In the genomic region with DNA sequence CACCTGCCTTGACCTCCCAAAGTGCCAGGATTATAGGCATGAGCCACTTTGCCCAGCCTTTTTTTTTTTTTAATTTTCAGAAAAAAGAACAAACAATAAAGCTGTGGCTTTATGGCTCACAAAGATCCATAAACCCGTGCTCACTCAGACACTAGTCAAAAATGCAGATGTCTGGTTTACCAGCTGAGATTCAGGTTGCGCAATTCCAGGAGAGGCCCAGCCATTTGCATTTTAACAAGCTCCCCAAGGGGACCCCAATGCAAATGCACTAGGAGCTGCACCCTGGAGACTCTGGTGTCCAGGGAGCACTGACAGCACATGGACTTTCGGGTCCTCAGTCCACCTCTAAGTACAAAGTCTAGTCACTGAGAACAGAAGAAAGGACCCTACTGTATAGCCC, we compare ENCODE assay signal across 27 cellular contexts.
"Had no signal": no experiment of that assay in that cellular context is flagged by ENCODE, and none has a peak within 500 bp of the region (broad histone marks: within the 10 kb centered on the region; RNA-seq: fewer than 3 reads in every experiment).

No MANE protein-coding gene starts in this region.

- H3K4me3 ChIP-seq: colonic mucosa, esophagus squamous epithelium, gastrocnemius medialis, heart right ventricle, left lung, lower lobe of right lung, mucosa of descending colon had no signal

- H3K9me3 ChIP-seq: colonic mucosa, esophagus squamous epithelium, gastrocnemius medialis, heart right ventricle, left lung, lower lobe of right lung, mucosa of descending colon had no signal

- H3K4me1 ChIP-seq: colonic mucosa, esophagus squamous epithelium, gastrocnemius medialis, left lung, lower lobe of right lung had no signal

- H3K27ac ChIP-seq: colonic mucosa, epithelial cell of prostate, esophagus squamous epithelium, gastrocnemius medialis, heart right ventricle, left lung, lower lobe of right lung had no signal

- H3K27me3 ChIP-seq: colonic mucosa, esophagus squamous epithelium, gastrocnemius medialis, left lung had no signal

- ATAC-seq: effector memory CD8-positive, alpha-beta T cell; esophagus mucosa; gastrocnemius medialis; heart right ventricle; left cardiac atrium; left lung; left ventricle myocardium superior; lower lobe of right lung; mucosa of descending colon; naive thymus-derived CD8-positive, alpha-beta T cell had no signal

- H3K36me3 ChIP-seq: colonic mucosa, esophagus squamous epithelium, gastrocnemius medialis, heart right ventricle, left lung, lower lobe of right lung had no signal

- DNase-seq: colonic mucosa; cortex of kidney; effector CD8-positive, alpha-beta T cell; effector memory CD8-positive, alpha-beta T cell; endodermal cell; erythroblast; esophagus squamous epithelium; foreskin fibroblast; foreskin melanocyte; gastrocnemius medialis; glutamatergic neuron; head of caudate nucleus; heart right ventricle; hypothalamus; left cardiac atrium; left lung; left ventricle myocardium superior; lower lobe of right lung; mesenchymal stem cell; mucosa of descending colon; naive B cell; naive thymus-derived CD8-positive, alpha-beta T cell had no signal

- FAIRE-seq: endometrium, islet of Langerhans, keratinocyte had no signal
